13 cellular contexts compared by ENCODE assay signal in the genomic region with DNA sequence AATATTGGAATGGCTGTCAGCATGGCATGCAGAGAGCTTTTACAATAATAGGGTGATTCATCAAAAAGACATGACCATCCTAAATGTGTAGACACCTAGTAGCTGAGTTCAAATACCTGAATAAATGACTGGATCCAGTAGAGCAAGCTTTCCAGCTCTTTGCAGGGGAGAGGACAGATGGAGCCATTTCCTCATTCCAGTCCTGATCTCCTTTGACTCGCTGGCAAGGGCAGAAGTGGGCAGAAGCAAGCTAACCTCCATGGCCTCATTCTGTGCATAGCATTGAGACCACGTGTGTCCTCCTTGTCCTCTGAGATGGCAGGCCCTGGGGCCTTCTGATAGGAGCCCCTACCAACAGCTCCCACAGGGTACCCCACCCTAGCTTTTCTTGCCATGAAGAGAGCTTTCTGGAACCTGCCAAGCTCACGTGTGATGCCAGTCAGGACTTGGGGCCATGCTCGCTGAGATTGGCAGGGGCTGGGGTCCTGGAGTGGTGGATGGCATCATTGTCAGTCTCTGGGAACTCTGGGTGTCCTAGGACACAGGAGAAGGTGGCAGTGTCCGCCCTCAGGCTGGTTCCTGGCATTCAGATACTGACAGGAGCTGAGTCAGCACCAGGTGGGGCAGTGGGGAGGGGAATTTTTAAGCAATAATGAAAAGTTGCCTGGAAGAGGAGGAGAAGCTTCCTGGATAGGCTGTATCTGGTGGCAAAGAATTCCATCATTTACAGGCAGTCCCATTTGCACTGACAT. TPM values are rescaled to one million over a fixed set of nuclear protein-coding genes. Genes with fewer than 3 reads are reported as not detected.
DNase-seq lines count a peak whose midpoint lies in the region; ATAC-seq, FAIRE-seq and TF ChIP-seq lines count a peak whose summit lies in the region.
"Had no signal": no experiment of that assay in that cellular context is flagged by ENCODE, and none has a peak within 500 bp of the region (broad histone marks: within the 10 kb centered on the region; RNA-seq: fewer than 3 reads in every experiment).

No MANE protein-coding gene starts in this region.

- H3K4me1 ChIP-seq in esophagus (ENCODE audit: control insufficient read depth in 2 of 2, insufficient read depth in 2 of 2, low read length in 1 of 2) (peaks cover 4 to 8% of the 10 kb centered on the region in 2 donors), pancreas (peaks cover 23 to 49% (median 24%) of the 10 kb centered on the region in 3 donors)

- FAIRE-seq in pancreas (lab: Jason Lieb, UNC) (no peak), frontal cortex (lab: Jason Lieb, UNC) (no peak)
- FAIRE-seq: TTC549 had no signal

- H3K9me3 ChIP-seq in esophagus (ENCODE audit: control insufficient read depth in 2 of 2, insufficient read depth in 1 of 2, low read depth in 1 of 2, low read length in 1 of 2) (no peaks in the 10 kb centered on the region), pancreas (no peaks in the 10 kb centered on the region)

- DNase-seq in EL (peak; percentile 70), NCI-H69 (lab: John Stamatoyannopoulos, UW) (peak; percentile 14), pancreas (peak in 2 of 6 donors; percentile 43 to 52), frontal cortex (ENCODE audit: low spot score in 2 of 2) (no peak)
- no peak for DNase-seq in stimulated activated CD8-positive, alpha-beta memory T cell treated with anti-CD3 and anti-CD28 coated beads, Interleukin-4, amount 100 ng/mL, for 48 hours
- DNase-seq: CD4-positive, alpha-beta memory T cell; NCI-H187 had no signal

- intact Hi-C loops in pancreas (cut with DNase I), result no loop called here

- ATAC-seq in pancreas, result peak; percentile 44 to 65 (median 61)
- no peak for ATAC-seq in GM19023 (IDR thresholded peaks at IDR 0.05; ENCODE audit: unreplicated experiment)
- ATAC-seq in HG03139 (IDR thresholded peaks at IDR 0.05; ENCODE audit: unreplicated experiment), result no peak

- 42 to 52% methylated on average over 5 of the region's 5 CpGs for WGBS in esophagus, 2 donors
- 64 to 68% methylated on average over 5 of the region's 5 CpGs for WGBS in pancreas, 2 donors

- H3K36me3 ChIP-seq in esophagus (ENCODE audit: control insufficient read depth in 2 of 2, insufficient read depth in 2 of 2, low read length in 1 of 2) (no peaks in the 10 kb centered on the region), pancreas (no peaks in the 10 kb centered on the region)

- H3K27ac ChIP-seq in esophagus (ENCODE audit: low read depth in 2 of 2, low read length in 1 of 2) (peak overlapping the region; percentile 94 to 98), pancreas (peak overlapping the region; percentile 70 to 81 (median 75))

- H3K27me3 ChIP-seq in esophagus (ENCODE audit: control insufficient read depth in 1 of 2, insufficient read depth in 2 of 2, low read length in 2 of 2) (no peaks in the 10 kb centered on the region), pancreas (no peaks in the 10 kb centered on the region)

- no peak for TF ChIP-seq CTCF in pancreas (IDR thresholded peaks at IDR 0.05)

- H3K4me3 ChIP-seq in esophagus (ENCODE audit: low read depth in 1 of 2, low read length in 2 of 2) (no peak overlapping the region), pancreas (no peak overlapping the region)

RNA-seq across cellular contexts. Expression of a gene that starts 33.6 kb away (rescaled TPM):
- polyA plus RNA-seq in esophagus (10 to 100 TPM; 21.7 to 55.2 TPM), pancreas (10 to 100 TPM; 35.0 to 38.5 TPM)
- total RNA-seq in pancreas (10 to 100 TPM; 36.4 to 54.2 (median 41.8) TPM), frontal cortex (78.3 TPM)
- total RNA-seq: natural killer cell treated with Interleukin-12 subunit alpha and Interleukin-12 subunit beta and Interleukin-15 and Interleukin-18, amount 100 ng/mL, for 72 hours; OCI-LY7 had no signal

Comparison
In these comparisons a context has a peak if more than half of its experiments do, and no peak if none do; other contexts are left out.
1. DNase-seq: peak in EL (single experiment) and NCI-H69 (single experiment); none in frontal cortex (0 of 2) and stimulated activated CD8-positive, alpha-beta memory T cell treated with anti-CD3 and anti-CD28 coated beads, Interleukin-4, amount 100 ng/mL, for 48 hours (single experiment).
2. ATAC-seq: peak in pancreas (4 of 4); none in GM19023 (single experiment) and HG03139 (single experiment).